ENCODE assay signal across 9 cellular contexts in genomic region chr2:8574196-8575010, GRCh38.
A peak's percentile ranks its signal among the peaks of the same experiment; 100 is the strongest.
DNase-seq lines count a peak whose midpoint lies in the region; ATAC-seq lines count a peak whose summit lies in the region.
"Had no signal": no experiment of that assay in that cellular context is flagged by ENCODE, and none has a peak within 500 bp of the region (broad histone marks: within the 10 kb centered on the region; RNA-seq: fewer than 3 reads in every experiment).

No MANE protein-coding gene starts in this region.

- H3K9ac ChIP-seq in trophoblast cell (ENCODE audit: low read length), result no peak overlapping the region

- no peak overlapping the region for H2AFZ ChIP-seq in trophoblast cell (ENCODE audit: insufficient read depth, low read length, poor library complexity)

- H3K27me3 Mint-ChIP-seq in activated T-helper 17 cell treated with anti-CD3 and anti-CD28 coated beads, Interleukin-2, amount 50 U/mL, for 72 hours, result no peaks in the 10 kb centered on the region
- H3K27me3 Mint-ChIP-seq in activated CD4-positive, alpha-beta T cell treated with anti-CD3 and anti-CD28 coated beads, Interleukin-2, amount 10 ng/mL, durations not matched to agents 7 days and 5 days, result peaks cover 7% of the 10 kb centered on the region

- no peak overlapping the region for H3K23ac ChIP-seq in trophoblast cell (ENCODE audit: low read length)

- H3K27ac Mint-ChIP-seq in activated T-helper 17 cell treated with anti-CD3 and anti-CD28 coated beads, Interleukin-2, amount 50 U/mL, for 72 hours, result no peak overlapping the region
- H3K27ac Mint-ChIP-seq in activated CD4-positive, alpha-beta T cell treated with anti-CD3 and anti-CD28 coated beads, Interleukin-2, amount 10 ng/mL, durations not matched to agents 7 days and 5 days, result no peak overlapping the region

- H3K4me3 ChIP-seq in trophoblast cell (ENCODE audit: low read depth, low read length), result no peak overlapping the region
- H3K4me3 ChIP-seq: SJSA1 had no signal

- no peaks in the 10 kb centered on the region for H3K36me3 Mint-ChIP-seq in activated T-helper 17 cell treated with anti-CD3 and anti-CD28 coated beads, Interleukin-2, amount 50 U/mL, for 72 hours (ENCODE audit: low read depth)
- no peaks in the 10 kb centered on the region for H3K36me3 Mint-ChIP-seq in activated CD4-positive, alpha-beta T cell treated with anti-CD3 and anti-CD28 coated beads, Interleukin-2, amount 10 ng/mL, durations not matched to agents 7 days and 5 days (ENCODE audit: low read depth)

- no peaks in the 10 kb centered on the region for H3K9me3 Mint-ChIP-seq in activated T-helper 17 cell treated with anti-CD3 and anti-CD28 coated beads, Interleukin-2, amount 50 U/mL, for 72 hours
- H3K9me3 Mint-ChIP-seq in activated CD4-positive, alpha-beta T cell treated with anti-CD3 and anti-CD28 coated beads, Interleukin-2, amount 10 ng/mL, durations not matched to agents 7 days and 5 days, result no peaks in the 10 kb centered on the region

- H3K9me3 ChIP-seq in trophoblast cell (ENCODE audit: insufficient read depth, low read depth, low read length), result no peaks in the 10 kb centered on the region
- H3K9me3 ChIP-seq: SJSA1 had no signal

- H3K18ac ChIP-seq in trophoblast cell (ENCODE audit: low read length), result peak overlapping the region; percentile 67

- peak overlapping the region; percentile 66 for H3K4ac ChIP-seq in trophoblast cell (ENCODE audit: low read depth, low read length)

- H3K36me3 ChIP-seq in trophoblast cell (ENCODE audit: control insufficient read depth in 1 of 2, insufficient read depth in 2 of 2, low read length in 2 of 2), result no peaks in the 10 kb centered on the region
- H3K36me3 ChIP-seq: SJSA1 had no signal

- H3K27ac ChIP-seq in trophoblast cell (ENCODE audit: low read depth, low read length), result peak overlapping the region; percentile 94
- H3K27ac ChIP-seq: SJSA1 had no signal

- H3K4me2 ChIP-seq in trophoblast cell (ENCODE audit: low read length), result peak overlapping the region; percentile 24

- peak overlapping the region; percentile 94 for H2BK5ac ChIP-seq in trophoblast cell (ENCODE audit: low read depth, low read length, poor library complexity)

- H2BK120ac ChIP-seq in trophoblast cell (ENCODE audit: insufficient read depth, low read length, poor library complexity), result peak overlapping the region; percentile 97

- peak overlapping the region; percentile 4 for H2AK5ac ChIP-seq in trophoblast cell (ENCODE audit: low read length)

- no CpG with 5 or more reads among the region's 24 CpGs for WGBS in trophoblast cell (ENCODE audit: extremely low coverage, insufficient coverage, insufficient read length)

- H3K27me3 ChIP-seq in trophoblast cell (ENCODE audit: insufficient read depth, low read length), result no peaks in the 10 kb centered on the region
- H3K27me3 ChIP-seq: SJSA1 had no signal

- peak; percentile 36 for DNase-seq in NCI-H748 (lab: John Stamatoyannopoulos, UW; ENCODE audit: unreplicated experiment)
- no peak for DNase-seq in NCI-H748 treated with DMSO at 0.1 percent for 48 hours (lab: John Stamatoyannopoulos, UW)
- DNase-seq in trophoblast cell, result peak; percentile 34 to 51
- no peak for DNase-seq in OCI-M2 (lab: John Stamatoyannopoulos, UW; ENCODE audit: unreplicated experiment)
- DNase-seq in hepatic stellate cell (ENCODE audit: low spot score), result no peak
- DNase-seq in activated CD4-positive, alpha-beta T cell treated with anti-CD3 and anti-CD28 coated beads, Interleukin-2, amount 10 ng/mL, durations not matched to agents 7 days and 5 days, result no peak

- H4K12ac ChIP-seq in trophoblast cell (ENCODE audit: low read depth, low read length), result peak overlapping the region; percentile 0

- H4K91ac ChIP-seq in trophoblast cell (ENCODE audit: low read depth, low read length), result peak overlapping the region; percentile 89

- CTCF ChIA-PET in activated CD4-positive, alpha-beta T cell treated with anti-CD3 and anti-CD28 coated beads, Interleukin-2, amount 10 ng/mL, durations not matched to agents 7 days and 5 days (lab: Charles Lee), result interaction anchor here (0.9 to 1.6 kb wide), 4 partner anchors 8 to 31 kb away, joined by 3 to 5 read pairs (median 4); no protein-coding TSS in a partner anchor

- H2BK12ac ChIP-seq in trophoblast cell (ENCODE audit: low read length), result peak overlapping the region; percentile 94

- peaks cover 28% of the 10 kb centered on the region for H3K4me1 Mint-ChIP-seq in activated T-helper 17 cell treated with anti-CD3 and anti-CD28 coated beads, Interleukin-2, amount 50 U/mL, for 72 hours
- H3K4me1 Mint-ChIP-seq in activated CD4-positive, alpha-beta T cell treated with anti-CD3 and anti-CD28 coated beads, Interleukin-2, amount 10 ng/mL, durations not matched to agents 7 days and 5 days, result peaks cover 29% of the 10 kb centered on the region

- POLR2A ChIA-PET in activated CD4-positive, alpha-beta T cell treated with anti-CD3 and anti-CD28 coated beads, Interleukin-2, amount 10 ng/mL, durations not matched to agents 7 days and 5 days (lab: Charles Lee), result interaction anchor here (0.5 kb wide), 1 partner anchor 13 kb away, joined by 3 read pairs; no protein-coding TSS in a partner anchor

- peak; percentile 49 for ATAC-seq in HG03039 (IDR thresholded peaks at IDR 0.05; ENCODE audit: unreplicated experiment)
- peak; percentile 29 for ATAC-seq in activated T-helper 17 cell treated with anti-CD3 and anti-CD28 coated beads, Interleukin-2, amount 50 U/mL, for 72 hours (replicated peaks)

- H3K14ac ChIP-seq in trophoblast cell (ENCODE audit: low read length), result peak overlapping the region; percentile 92

- H4K8ac ChIP-seq in trophoblast cell (ENCODE audit: low read depth, low read length), result peak overlapping the region; percentile 83

- H3K79me1 ChIP-seq in trophoblast cell (ENCODE audit: low read length), result peaks cover 52% of the 10 kb centered on the region

- H3K4me1 ChIP-seq in trophoblast cell (ENCODE audit: control insufficient read depth in 1 of 2, insufficient read depth in 2 of 2, low read length in 2 of 2), result peaks cover 42 to 50% of the 10 kb centered on the region in 2 experiments

- H3K4me3 Mint-ChIP-seq in activated T-helper 17 cell treated with anti-CD3 and anti-CD28 coated beads, Interleukin-2, amount 50 U/mL, for 72 hours, result peak overlapping the region; percentile 69
- H3K4me3 Mint-ChIP-seq in activated CD4-positive, alpha-beta T cell treated with anti-CD3 and anti-CD28 coated beads, Interleukin-2, amount 10 ng/mL, durations not matched to agents 7 days and 5 days, result no peak overlapping the region

- H3K79me2 ChIP-seq in trophoblast cell (ENCODE audit: control insufficient read depth, insufficient read depth, low read length, poor library complexity), result peaks cover 11% of the 10 kb centered on the region

Comparison
In these comparisons a context has a peak if more than half of its experiments do, and no peak if none do; other contexts are left out.
1. DNase-seq: peak in NCI-H748 (single experiment) and trophoblast cell (2 of 2); none in NCI-H748 treated with DMSO at 0.1 percent for 48 hours (single experiment), OCI-M2 (single experiment), hepatic stellate cell (single experiment) and activated CD4-positive, alpha-beta T cell treated with anti-CD3 and anti-CD28 coated beads, Interleukin-2, amount 10 ng/mL, durations not matched to agents 7 days and 5 days (single experiment).